19 cellular contexts compared by ENCODE assay signal in genomic region chr10:3923033-3923432, GRCh38.
DNase-seq lines count a peak whose midpoint lies in the region; ATAC-seq, FAIRE-seq and TF ChIP-seq lines count a peak whose summit lies in the region.
"Had no signal": no experiment of that assay in that cellular context is flagged by ENCODE, and none has a peak within 500 bp of the region (broad histone marks: within the 10 kb centered on the region; RNA-seq: fewer than 3 reads in every experiment).

No MANE protein-coding gene starts in this region.

- CTCF ChIA-PET in IMR-90 (lab: Yijun Ruan, JAX) = no interaction called here
- CTCF ChIA-PET in Panc1 (lab: Charles Lee) = no interaction called here

- ATAC-seq in IMR-90 (ENCODE audit: low read depth) (no peak), Panc1 (no peak)
- ATAC-seq: GM23338 had no signal

- H3K4me2 ChIP-seq in IMR-90 (ENCODE audit: low read depth, low read length) (no peak overlapping the region), astrocyte (ENCODE audit: low read length) (no peak overlapping the region), trophoblast cell (ENCODE audit: low read length) (no peak overlapping the region)
- H3K4me2 ChIP-seq: GM23338 had no signal

- H2BK5ac ChIP-seq in IMR-90 (ENCODE audit: low read depth, low read length, poor library complexity, severe bottlenecking) (no peak overlapping the region), trophoblast cell (ENCODE audit: low read depth, low read length, poor library complexity) (no peak overlapping the region)

- H3K79me2 ChIP-seq in astrocyte (ENCODE audit: insufficient read depth, low read length) (no peaks in the 10 kb centered on the region), trophoblast cell (ENCODE audit: control insufficient read depth, insufficient read depth, low read length, poor library complexity) (no peaks in the 10 kb centered on the region)

- no peak for TF ChIP-seq POLR2A in IMR-90 (IDR thresholded peaks at IDR 0.05; ENCODE audit: low read depth, low read length)

- H3K4me3 Mint-ChIP-seq in astrocyte (ENCODE audit: unreplicated experiment) = no peak overlapping the region
- H3K4me3 Mint-ChIP-seq: CD4-positive, alpha-beta memory T cell; GM23338; HFFc6 had no signal

- POLR2A ChIA-PET in IMR-90 (lab: Charles Lee; ENCODE audit: unreplicated experiment) (no interaction called here), Panc1 (lab: Charles Lee) (interaction anchor here (0.6 kb wide), 1 partner anchor 10 kb away, joined by 4 read pairs; no protein-coding TSS in a partner anchor)

- no peak for DNase-seq in IMR-90
- DNase-seq in Panc1 (ENCODE audit: low read depth, low spot score) = no peak
- no peak for DNase-seq in astrocyte (ENCODE audit: low read depth)
- DNase-seq in trophoblast cell = no peak
- no peak for DNase-seq in NCI-H1105 (lab: John Stamatoyannopoulos, UW)
- DNase-seq in germinal center (ENCODE audit: low spot score) = no peak
- DNase-seq: C1 segment of cervical spinal cord; Calu3; CD4-positive, alpha-beta memory T cell; COR-L47; DMS53; DMS79 treated with DMSO at 0.1 percent for 48 hours; GF-D8; HFFc6 had no signal

- peaks cover 3% of the 10 kb centered on the region for H3K36me3 Mint-ChIP-seq in astrocyte (ENCODE audit: low read depth, unreplicated experiment)
- H3K36me3 Mint-ChIP-seq: CD4-positive, alpha-beta memory T cell had no signal

- H3K9ac ChIP-seq in IMR-90 (ENCODE audit: low read depth, low read length) (no peak overlapping the region), astrocyte (ENCODE audit: low read length) (no peak overlapping the region), trophoblast cell (ENCODE audit: low read length) (no peak overlapping the region)

- H3K27me3 ChIP-seq in IMR-90 (ENCODE audit: control insufficient read depth, insufficient read depth, low read length) (no peaks in the 10 kb centered on the region), Panc1 (ENCODE audit: control insufficient read depth, insufficient read depth, low read length) (no peaks in the 10 kb centered on the region), astrocyte (ENCODE audit: insufficient read depth, low read length) (no peaks in the 10 kb centered on the region), trophoblast cell (ENCODE audit: insufficient read depth, low read length) (no peaks in the 10 kb centered on the region)

- WGBS in IMR-90 (ENCODE audit: extremely low coverage in 2 of 2, insufficient read length in 1 of 2), 2 experiments = 42% methylated on average over 2 of the region's 4 CpGs; no CpG with 5 or more reads in 1 of the 2 experiments
- WGBS in trophoblast cell (ENCODE audit: extremely low coverage, insufficient coverage, insufficient read length) = no CpG with 5 or more reads among the region's 4 CpGs

- H3K79me1 ChIP-seq in IMR-90 (ENCODE audit: low read depth in 1 of 2, low read length in 2 of 2) (no peaks in the 10 kb centered on the region), trophoblast cell (ENCODE audit: low read length) (peaks cover 7% of the 10 kb centered on the region)

- H3K4me3 ChIP-seq in IMR-90 (ENCODE audit: insufficient read depth, low read depth, low read length) (no peak overlapping the region), Panc1 (ENCODE audit: low read depth in 2 of 2, low read length in 2 of 2) (no peak overlapping the region), astrocyte (ENCODE audit: insufficient read depth, low read depth, low read length) (no peak overlapping the region), trophoblast cell (ENCODE audit: low read depth, low read length) (no peak overlapping the region)
- H3K4me3 ChIP-seq: GM23338, HAP-1 had no signal

- 0 out of 2 replicates have a peak overlapping the region, but pooled peaks have one; percentile 5 for H2BK20ac ChIP-seq in IMR-90 (ENCODE audit: low read depth, low read length)

- H4K8ac ChIP-seq in IMR-90 (ENCODE audit: low read depth in 2 of 2, low read length in 2 of 2) (no peak overlapping the region), trophoblast cell (ENCODE audit: low read depth, low read length) (no peak overlapping the region)

- H3K27me3 Mint-ChIP-seq in astrocyte (ENCODE audit: low read depth, unreplicated experiment) = no peaks in the 10 kb centered on the region
- H3K27me3 Mint-ChIP-seq: CD4-positive, alpha-beta memory T cell had no signal

- TF ChIP-seq RAD21 in IMR-90 (IDR thresholded peaks at IDR 0.05; ENCODE audit: low read length) = no peak

- H3K27ac Mint-ChIP-seq in astrocyte (ENCODE audit: unreplicated experiment) = peak overlapping the region; percentile 53
- H3K27ac Mint-ChIP-seq: CD4-positive, alpha-beta memory T cell; GM23338; HFFc6 had no signal

- no peak overlapping the region for H2AK9ac ChIP-seq in IMR-90 (replicated peaks; ENCODE audit: low read depth, low read length, poor library complexity)

- dilution Hi-C loops in IMR-90 (cut with HindIII; ENCODE audit: low sequenced_read_pairs, unreplicated experiment) = no loop called here

- BruUV-seq in IMR-90 (replicated peaks; lab: Mats Ljungman, UMichigan) (no TSS peak), Panc1 (replicated peaks; lab: Mats Ljungman, UMichigan) (no TSS peak)

- H3K4me1 Mint-ChIP-seq in astrocyte (ENCODE audit: low read depth, unreplicated experiment) = peaks cover 25% of the 10 kb centered on the region

- no peak overlapping the region for H4K12ac ChIP-seq in trophoblast cell (ENCODE audit: low read depth, low read length)

- peak overlapping the region; percentile 63 for H2BK12ac ChIP-seq in trophoblast cell (ENCODE audit: low read length)

- H4K91ac ChIP-seq in IMR-90 (ENCODE audit: insufficient read depth, low read depth, low read length) = no peak overlapping the region
- no peak overlapping the region for H4K91ac ChIP-seq in trophoblast cell (ENCODE audit: low read depth, low read length)

- H3K27ac ChIP-seq in IMR-90 (ENCODE audit: insufficient read depth, low read length) (no peak overlapping the region), Panc1 (ENCODE audit: low read length) (peak overlapping the region; percentile 95), astrocyte (ENCODE audit: low read depth, low read length) (no peak overlapping the region), trophoblast cell (ENCODE audit: low read depth, low read length) (no peak overlapping the region)

- H3K9me1 ChIP-seq in IMR-90 (ENCODE audit: insufficient read depth, low read length) = no peaks in the 10 kb centered on the region

- in situ Hi-C loops in IMR-90 (cut with MboI; ENCODE audit: low sequenced_read_pairs) (loop anchor here (25.0 kb wide), 1 partner anchor 839 kb away; no protein-coding TSS in a partner anchor), Panc1 (cut with HindIII; ENCODE audit: low pct_unique_long_range_greater_than_20kb, low sequenced_read_pairs) (no loop called here)

- H2BK120ac ChIP-seq in IMR-90 (ENCODE audit: low read depth, low read length) = no peak overlapping the region; the same call in 1 of the 2 replicates
- H2BK120ac ChIP-seq in trophoblast cell (ENCODE audit: insufficient read depth, low read length, poor library complexity) = no peak overlapping the region

- H3K23ac ChIP-seq in IMR-90 (ENCODE audit: low read depth, low read length) (no peak overlapping the region), trophoblast cell (ENCODE audit: low read length) (no peak overlapping the region)

- H3K9me3 Mint-ChIP-seq in astrocyte (ENCODE audit: unreplicated experiment) = peaks cover 13% of the 10 kb centered on the region
- H3K9me3 Mint-ChIP-seq: CD4-positive, alpha-beta memory T cell had no signal

- no peak for FAIRE-seq in astrocyte (lab: Jason Lieb, UNC)
- FAIRE-seq: GM12891, GM18507, H54 had no signal

- H3K14ac ChIP-seq in IMR-90 (replicated peaks; ENCODE audit: low read depth, low read length) (no peak overlapping the region), trophoblast cell (ENCODE audit: low read length) (no peak overlapping the region)

- H3K18ac ChIP-seq in IMR-90 (ENCODE audit: low read depth, low read length) (no peak overlapping the region), trophoblast cell (ENCODE audit: low read length) (no peak overlapping the region)

- intact Hi-C loops in IMR-90 (cut with micrococcal nuclease) (no loop called here), Panc1 (cut with micrococcal nuclease; ENCODE audit: unreplicated experiment) (no loop called here)

- H3K9me3 ChIP-seq in IMR-90 (ENCODE audit: control insufficient read depth, insufficient read depth, low read length) = peaks cover 2% of the 10 kb centered on the region; the same call in 1 of the 2 replicates
- H3K9me3 ChIP-seq in Panc1 (ENCODE audit: control insufficient read depth, insufficient read depth, low read depth, low read length) = peaks cover 11% of the 10 kb centered on the region; the same call in 1 of the 2 replicates
- H3K9me3 ChIP-seq in astrocyte (ENCODE audit: insufficient read depth, low read depth, low read length) = no peaks in the 10 kb centered on the region
- H3K9me3 ChIP-seq in trophoblast cell (ENCODE audit: insufficient read depth, low read depth, low read length) = no peaks in the 10 kb centered on the region
- H3K9me3 ChIP-seq: HAP-1 had no signal

- H3K4me1 ChIP-seq in IMR-90 (ENCODE audit: control insufficient read depth, insufficient read depth, low read length) (no peaks in the 10 kb centered on the region), Panc1 (ENCODE audit: control insufficient read depth, insufficient read depth, low read length) (peaks cover 11% of the 10 kb centered on the region), astrocyte (ENCODE audit: insufficient read depth, low read length) (peaks cover 8% of the 10 kb centered on the region), trophoblast cell (ENCODE audit: control insufficient read depth in 1 of 2, insufficient read depth in 2 of 2, low read length in 2 of 2) (peaks cover 6% of the 10 kb centered on the region in 2 experiments)
- H3K4me1 ChIP-seq: HAP-1 had no signal

- H2AFZ ChIP-seq in IMR-90 (replicated peaks; ENCODE audit: low read length, poor library complexity) (no peak overlapping the region), astrocyte (ENCODE audit: low read depth, low read length) (no peak overlapping the region), trophoblast cell (ENCODE audit: insufficient read depth, low read length, poor library complexity) (no peak overlapping the region)
- H2AFZ ChIP-seq: GM23338 had no signal

- TF ChIP-seq CTCF in IMR-90 (conservative IDR thresholded peaks at IDR 0.05; ENCODE audit: low read depth, low read length) (no peak), Panc1 (IDR thresholded peaks at IDR 0.05) (no peak), astrocyte (IDR thresholded peaks at IDR 0.05; ENCODE audit: insufficient read depth, low read depth, low read length) (no peak)

- no peak overlapping the region for H3K56ac ChIP-seq in IMR-90 (ENCODE audit: extremely low read depth, insufficient read depth, low read length)

- no peak overlapping the region; the same call in 1 of the 2 replicates for H3K4ac ChIP-seq in IMR-90 (ENCODE audit: low read depth, low read length)
- no peak overlapping the region for H3K4ac ChIP-seq in trophoblast cell (ENCODE audit: low read depth, low read length)

- no peak overlapping the region for H4K5ac ChIP-seq in IMR-90 (ENCODE audit: low read depth, low read length)

- H2AK5ac ChIP-seq in IMR-90 (ENCODE audit: low read depth, low read length) = peak overlapping the region; percentile 64; the same call in 1 of the 2 replicates
- H2AK5ac ChIP-seq in trophoblast cell (ENCODE audit: low read length) = peak overlapping the region; percentile 52

- H2BK15ac ChIP-seq in IMR-90 (ENCODE audit: low read depth, low read length) = no peak overlapping the region

- no peaks in the 10 kb centered on the region for H3K36me3 ChIP-seq in IMR-90 (ENCODE audit: control insufficient read depth, insufficient read depth, low read length)
- no peaks in the 10 kb centered on the region for H3K36me3 ChIP-seq in Panc1 (ENCODE audit: control insufficient read depth, insufficient read depth, low read length)
- H3K36me3 ChIP-seq in astrocyte (ENCODE audit: insufficient read depth, low read length) = no peaks in the 10 kb centered on the region
- no peaks in the 10 kb centered on the region for H3K36me3 ChIP-seq in trophoblast cell (ENCODE audit: control insufficient read depth in 1 of 2, insufficient read depth in 2 of 2, low read length in 2 of 2)
- H3K36me3 ChIP-seq: HAP-1 had no signal

- H4K20me1 ChIP-seq in IMR-90 (ENCODE audit: insufficient read depth, low read length) (no peaks in the 10 kb centered on the region), astrocyte (ENCODE audit: insufficient read depth, low read length) (no peaks in the 10 kb centered on the region)
